In the genomic region with DNA sequence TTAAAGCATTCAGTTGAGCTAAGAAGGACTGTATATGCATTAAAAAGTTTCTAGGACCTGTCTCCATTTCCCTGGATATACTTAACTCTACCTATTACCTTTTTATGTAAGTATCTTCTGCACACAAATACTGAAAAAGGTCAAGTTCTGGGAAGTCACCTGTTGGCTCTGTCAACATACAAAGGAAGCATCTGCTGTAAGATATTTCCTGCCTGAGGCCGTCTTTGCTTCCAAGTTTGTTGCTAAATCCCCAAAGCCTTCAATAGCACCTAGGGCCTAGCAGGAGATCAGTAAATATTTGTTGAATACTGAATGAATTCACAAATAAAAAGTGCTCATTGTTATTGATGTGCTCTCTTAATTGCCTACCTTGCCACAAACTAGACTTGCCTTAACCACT, we compare ENCODE assay signal across 19 cellular contexts.
DNase-seq lines count a peak whose midpoint lies in the region; ATAC-seq and TF ChIP-seq lines count a peak whose summit lies in the region.
"Had no signal": no experiment of that assay in that cellular context is flagged by ENCODE, and none has a peak within 500 bp of the region (broad histone marks: within the 10 kb centered on the region; RNA-seq: fewer than 3 reads in every experiment).

No MANE protein-coding gene starts in this region.

- TF ChIP-seq POLR2A in esophagus squamous epithelium (IDR thresholded peaks at IDR 0.05) = no peak
- no peak for TF ChIP-seq POLR2A in spleen (IDR thresholded peaks at IDR 0.05)

- H3K9me3 ChIP-seq in esophagus squamous epithelium (no peaks in the 10 kb centered on the region), spleen (no peaks in the 10 kb centered on the region)
- H3K9me3 ChIP-seq: suprapubic skin had no signal

- ATAC-seq in HG03139 (IDR thresholded peaks at IDR 0.05; ENCODE audit: unreplicated experiment) = no peak
- ATAC-seq: left ventricle myocardium superior had no signal

- H3K27me3 ChIP-seq in esophagus squamous epithelium (no peaks in the 10 kb centered on the region), spleen (replicated peaks in 1 of 7) (no peaks in the 10 kb centered on the region)
- H3K27me3 ChIP-seq: cardiac muscle cell, suprapubic skin had no signal

- H3K4me3 ChIP-seq in esophagus squamous epithelium = no peak overlapping the region
- peak overlapping the region in 1 of 8 donors; percentile 50 for H3K4me3 ChIP-seq in spleen
- H3K4me3 ChIP-seq: cardiac muscle cell, suprapubic skin had no signal

- H3K27ac ChIP-seq in esophagus squamous epithelium (peak overlapping the region in 3 of 4 donors; percentile 71 to 86 (median 75)), spleen (peak overlapping the region in 7 of 8 donors; percentile 79 to 92 (median 90))
- H3K27ac ChIP-seq: cardiac muscle cell had no signal

- WGBS in esophagus squamous epithelium, 2 donors = 43 to 69% methylated on average over 1 of the region's 1 CpG
- WGBS in spleen, 5 donors = 18 to 40% (median 26%) methylated on average over 1 of the region's 1 CpG

- intact Hi-C loops in esophagus squamous epithelium (cut with DNase I) (no loop called here), spleen (cut with DNase I; ENCODE audit: low total_unique reads) (loop anchor here (10.0 kb wide), 1 partner anchor 61 kb away; no protein-coding TSS in a partner anchor)

- TF ChIP-seq CTCF in esophagus squamous epithelium (IDR thresholded peaks at IDR 0.05) = no peak
- no peak for TF ChIP-seq CTCF in spleen (IDR thresholded peaks at IDR 0.05 in 8 of 11, conservative IDR thresholded peaks at IDR 0.05 in 3 of 11)

- peaks cover 12 to 52% (median 39%) of the 10 kb centered on the region in 3 donors for H3K4me1 ChIP-seq in esophagus squamous epithelium
- H3K4me1 ChIP-seq in spleen = peaks cover 37 to 91% (median 74%) of the 10 kb centered on the region in 6 donors

- DNase-seq in DMS153 (lab: John Stamatoyannopoulos, UW) (peak; percentile 16), DMS153 treated with DMSO at 0.1 percent for 48 hours (lab: John Stamatoyannopoulos, UW; ENCODE audit: unreplicated experiment) (no peak), NCI-H69 (lab: John Stamatoyannopoulos, UW) (peak; percentile 45), esophagus squamous epithelium (lab: John Stamatoyannopoulos, UW) (no peak), spleen (no peak), NCI-H2171 treated with DMSO at 0.1 percent for 48 hours (lab: John Stamatoyannopoulos, UW) (no peak), NK-92 (lab: John Stamatoyannopoulos, UW; ENCODE audit: unreplicated experiment) (no peak)
- DNase-seq: 8988T; activated CD4-positive, alpha-beta T cell treated with anti-CD3 and anti-CD28 coated beads for 1 hour; activated naive CD8-positive, alpha-beta T cell treated with anti-CD3 and anti-CD28 coated beads, Interleukin-2, amount 10 ng/mL, durations not matched to agents 7 days and 5 days; CD4-positive, alpha-beta memory T cell; effector CD8-positive, alpha-beta T cell; left ventricle myocardium superior; NCI-H1092; NCI-H2227 treated with DMSO at 0.1 percent for 48 hours; SHP77 treated with DMSO at 0.1 percent for 48 hours had no signal

- H3K36me3 ChIP-seq in esophagus squamous epithelium (no peaks in the 10 kb centered on the region), spleen (no peaks in the 10 kb centered on the region)
- H3K36me3 ChIP-seq: cardiac muscle cell, suprapubic skin had no signal

Comparison
In these comparisons a context has a peak if more than half of its experiments do, and no peak if none do; other contexts are left out.
1. DNase-seq: peak in DMS153 (single experiment) and NCI-H69 (single experiment); none in DMS153 treated with DMSO at 0.1 percent for 48 hours (single experiment), esophagus squamous epithelium (single experiment), spleen (single experiment), NCI-H2171 treated with DMSO at 0.1 percent for 48 hours (single experiment) and NK-92 (single experiment).